23 cellular contexts compared by ENCODE assay signal in the genomic region with DNA sequence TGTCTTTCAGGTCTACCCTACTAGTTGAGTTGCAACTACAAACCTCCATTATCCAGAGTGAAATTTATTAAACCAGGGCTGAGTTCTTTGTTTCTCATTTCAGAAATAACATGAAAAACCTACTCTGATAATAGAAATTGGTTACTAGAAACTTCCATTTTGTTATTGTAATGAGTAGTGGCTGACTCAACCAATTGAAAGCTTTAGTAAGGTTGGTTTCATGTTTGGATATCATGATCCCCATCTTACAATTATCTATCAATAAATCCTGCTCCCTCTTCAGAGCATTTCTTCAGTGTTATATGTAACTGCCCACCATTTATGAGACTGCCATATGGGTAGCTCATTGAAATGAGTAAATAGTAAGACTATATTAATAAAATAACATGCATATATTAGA.
"Had no signal": no experiment of that assay in that cellular context is flagged by ENCODE, and none has a peak within 500 bp of the region (broad histone marks: within the 10 kb centered on the region; RNA-seq: fewer than 3 reads in every experiment).

No MANE protein-coding gene starts in this region.

- ATAC-seq: left ventricle myocardium superior; natural killer cell; psoas muscle; right cardiac atrium; stimulated activated naive B cell treated with anti-CD40 and anti-IgM and Interleukin-4, amounts not matched to agents 10 μg/mL and 1 μg/mL and 100 μg/mL, for 72 hours had no signal

- DNase-seq: cortex of kidney; effector memory CD8-positive, alpha-beta T cell; erythroblast; esophagus squamous epithelium; left ventricle myocardium superior; natural killer cell; occipital lobe; ovary; posterior cingulate gyrus; psoas muscle; right cardiac atrium; sigmoid colon; spleen; stimulated activated CD4-positive, alpha-beta T cell treated with anti-CD3 and anti-CD28 coated beads, Interleukin-4, amount 100 ng/mL, for 4 hours; stimulated activated naive B cell treated with anti-CD40 and anti-IgM and Interleukin-4, amounts not matched to agents 10 μg/mL and 1 μg/mL and 100 μg/mL, for 72 hours; stomach; substantia nigra; testis; tibial artery had no signal

- H3K4me3 Mint-ChIP-seq: effector memory CD8-positive, alpha-beta T cell; memory B cell; natural killer cell; stimulated activated naive B cell treated with anti-CD40 and anti-IgM and Interleukin-4, amounts not matched to agents 10 μg/mL and 1 μg/mL and 100 μg/mL, for 72 hours; type B pancreatic cell had no signal

- H3K27me3 ChIP-seq: esophagus squamous epithelium, ovary, sigmoid colon, spleen, stomach, testis, tibial artery had no signal

- H3K27ac ChIP-seq: esophagus squamous epithelium, ovary, psoas muscle, sigmoid colon, skin epidermis, spleen, stomach, testis, tibial artery had no signal

- H3K4me3 ChIP-seq: esophagus squamous epithelium, lung, ovary, psoas muscle, sigmoid colon, skin epidermis, spleen, stomach, testis, tibial artery had no signal

- H3K36me3 ChIP-seq: esophagus squamous epithelium, ovary, sigmoid colon, stomach, tibial artery had no signal

- H3K27me3 Mint-ChIP-seq: effector memory CD8-positive, alpha-beta T cell; memory B cell; stimulated activated naive B cell treated with anti-CD40 and anti-IgM and Interleukin-4, amounts not matched to agents 10 μg/mL and 1 μg/mL and 100 μg/mL, for 72 hours; type B pancreatic cell had no signal

- H3K9me3 ChIP-seq: esophagus squamous epithelium, ovary, psoas muscle, sigmoid colon, spleen, stomach, testis, tibial artery had no signal

- H3K4me1 ChIP-seq: testis had no signal

- H3K9me3 Mint-ChIP-seq: effector memory CD8-positive, alpha-beta T cell; memory B cell; natural killer cell; type B pancreatic cell had no signal

- H3K27ac Mint-ChIP-seq: effector memory CD8-positive, alpha-beta T cell; memory B cell; natural killer cell; stimulated activated naive B cell treated with anti-CD40 and anti-IgM and Interleukin-4, amounts not matched to agents 10 μg/mL and 1 μg/mL and 100 μg/mL, for 72 hours; type B pancreatic cell had no signal
